17 cellular contexts compared by ENCODE assay signal in genomic region chr4:173145111-173145510, GRCh38. TPM values are rescaled to one million over a fixed set of nuclear protein-coding genes. Genes with fewer than 3 reads are reported as not detected.
DNase-seq lines count a peak whose midpoint lies in the region; ATAC-seq, FAIRE-seq and TF ChIP-seq lines count a peak whose summit lies in the region.
"Had no signal": no experiment of that assay in that cellular context is flagged by ENCODE, and none has a peak within 500 bp of the region (broad histone marks: within the 10 kb centered on the region; RNA-seq: fewer than 3 reads in every experiment).

No MANE protein-coding gene starts in this region.

- DNase-seq in H9 = no peak
- DNase-seq in SJCRH30 = peak; percentile 85 to 91
- DNase-seq in myocyte (ENCODE audit: low read depth) = peak; percentile 81
- DNase-seq in trophoblast cell = peak in 1 of 2 donors; percentile 16
- DNase-seq in D721Med (ENCODE audit: insufficient read length, low spot score) = no peak
- no peak for DNase-seq in ACHN
- DNase-seq: BE2C; C1 segment of cervical spinal cord; CD4-positive, CD25-positive, alpha-beta regulatory T cell; CD8-positive, alpha-beta memory T cell; COR-L47; GM23248; HFFc6 had no signal

- H3K4me2 ChIP-seq in H9 (ENCODE audit: insufficient read depth, insufficient read length, low read length) (no peak overlapping the region), trophoblast cell (ENCODE audit: low read length) (no peak overlapping the region)

- in situ Hi-C loops in ACHN (cut with HindIII; ENCODE audit: low pct_ligation_motif_present, low pct_unique_long_range_greater_than_20kb, low sequenced_read_pairs) = no loop called here

- H4K91ac ChIP-seq in H9 (ENCODE audit: insufficient read length, low read depth, low read length) = no peak overlapping the region
- no peak overlapping the region for H4K91ac ChIP-seq in trophoblast cell (ENCODE audit: low read depth, low read length)

- no peaks in the 10 kb centered on the region; a peak in 1 of 7 replicates for H3K36me3 Mint-ChIP-seq in H9 (ENCODE audit: insufficient read depth in 1 of 3, low read depth in 3 of 3)
- H3K36me3 Mint-ChIP-seq: CD8-positive, alpha-beta memory T cell had no signal

- H3K18ac ChIP-seq in H9 (ENCODE audit: insufficient read length, low read depth, low read length) = no peak overlapping the region
- H3K18ac ChIP-seq in trophoblast cell (ENCODE audit: low read length) = no peak overlapping the region

- H3K23ac ChIP-seq in H9 (ENCODE audit: insufficient read length, low read depth, low read length) (no peak overlapping the region), trophoblast cell (ENCODE audit: low read length) (no peak overlapping the region)

- no peak overlapping the region for H3T11ph ChIP-seq in H9 (ENCODE audit: low read length)

- H3K27me3 ChIP-seq in H9 (ENCODE audit: insufficient read depth, low read length) = no peaks in the 10 kb centered on the region
- H3K27me3 ChIP-seq in SJCRH30 = no peaks in the 10 kb centered on the region
- no peaks in the 10 kb centered on the region for H3K27me3 ChIP-seq in trophoblast cell (ENCODE audit: insufficient read depth, low read length)
- H3K27me3 ChIP-seq: BE2C had no signal

- no CpG with 5 or more reads among the region's 3 CpGs for WGBS in H9 (ENCODE audit: extremely low coverage, insufficient read length, low lambda C conversion rate)
- no CpG with 5 or more reads among the region's 3 CpGs for WGBS in trophoblast cell (ENCODE audit: extremely low coverage, insufficient coverage, insufficient read length)

- no peak for ATAC-seq in HG02588 (IDR thresholded peaks at IDR 0.05; ENCODE audit: unreplicated experiment)
- ATAC-seq: HCT116, HepG2 had no signal

- no peak overlapping the region; the same call in 1 of the 2 replicates for H2BK15ac ChIP-seq in H9 (ENCODE audit: low read depth, low read length)

- H3K56ac ChIP-seq in H9 (ENCODE audit: insufficient read length, low read depth, low read length) = no peak overlapping the region

- no peak overlapping the region for H4K5ac ChIP-seq in H9 (ENCODE audit: insufficient read length, low read depth, low read length)

- H3K27me3 Mint-ChIP-seq in H9 (ENCODE audit: low read depth) = no peaks in the 10 kb centered on the region

- no peak for TF ChIP-seq CTCF in H9 (conservative IDR thresholded peaks at IDR 0.05)
- no peak for TF ChIP-seq CTCF in D721Med (IDR thresholded peaks at IDR 0.05; ENCODE audit: insufficient read depth, missing control alignments)

- no peak overlapping the region for H3K9ac ChIP-seq in H9 (ENCODE audit: extremely low read depth, insufficient read length, low read length)
- peak overlapping the region; percentile 33 for H3K9ac ChIP-seq in trophoblast cell (ENCODE audit: low read length)
- H3K9ac ChIP-seq: GM23248 had no signal

- no peaks in the 10 kb centered on the region for H4K20me1 ChIP-seq in H9 (ENCODE audit: control insufficient read depth, insufficient read depth, insufficient read length)

- H2BK120ac ChIP-seq in H9 (ENCODE audit: low read depth, low read length, poor library complexity, severe bottlenecking) (no peak overlapping the region), trophoblast cell (ENCODE audit: insufficient read depth, low read length, poor library complexity) (no peak overlapping the region)

- H3K9me3 Mint-ChIP-seq in H9 = no peaks in the 10 kb centered on the region
- H3K9me3 Mint-ChIP-seq: CD4-positive, CD25-positive, alpha-beta regulatory T cell; CD8-positive, alpha-beta memory T cell; HFFc6 had no signal

- no peak overlapping the region for H3K4me3 Mint-ChIP-seq in H9
- H3K4me3 Mint-ChIP-seq: CD4-positive, CD25-positive, alpha-beta regulatory T cell; CD8-positive, alpha-beta memory T cell; HFFc6 had no signal

- no peak overlapping the region for H4K8ac ChIP-seq in H9 (replicated peaks; ENCODE audit: insufficient read length, low read depth, low read length)
- H4K8ac ChIP-seq in trophoblast cell (ENCODE audit: low read depth, low read length) = no peak overlapping the region

- H2BK12ac ChIP-seq in H9 (ENCODE audit: insufficient read length, low read depth, low read length) (no peak overlapping the region), trophoblast cell (ENCODE audit: low read length) (no peak overlapping the region)

- H2BK20ac ChIP-seq in H9 (ENCODE audit: low read depth, low read length, poor library complexity, severe bottlenecking) = no peak overlapping the region

- H3K4ac ChIP-seq in H9 (ENCODE audit: low read depth, low read length) = no peak overlapping the region
- H3K4ac ChIP-seq in trophoblast cell (ENCODE audit: low read depth, low read length) = no peak overlapping the region

- no peak overlapping the region for H3K27ac ChIP-seq in H9 (ENCODE audit: insufficient read length, low read depth, low read length)
- H3K27ac ChIP-seq in SJCRH30 = peak overlapping the region; percentile 88
- H3K27ac ChIP-seq in trophoblast cell (ENCODE audit: low read depth, low read length) = no peak overlapping the region
- H3K27ac ChIP-seq: GM23248 had no signal

- H3K4me1 ChIP-seq in H9 (ENCODE audit: insufficient read depth, low read length) (no peaks in the 10 kb centered on the region; the same call in 1 of the 2 replicates), SJCRH30 (peaks cover 17% of the 10 kb centered on the region), trophoblast cell (ENCODE audit: control insufficient read depth in 1 of 2, insufficient read depth in 2 of 2, low read length in 2 of 2) (peaks cover 0 to 3% of the 10 kb centered on the region in 2 experiments)
- H3K4me1 ChIP-seq: BE2C had no signal

- no peak overlapping the region; a peak in 1 of 7 replicates for H3K27ac Mint-ChIP-seq in H9
- H3K27ac Mint-ChIP-seq: CD4-positive, CD25-positive, alpha-beta regulatory T cell; CD8-positive, alpha-beta memory T cell; HFFc6 had no signal

- H2AFZ ChIP-seq in H9 (ENCODE audit: low read length) = no peak overlapping the region
- H2AFZ ChIP-seq in trophoblast cell (ENCODE audit: insufficient read depth, low read length, poor library complexity) = no peak overlapping the region
- H2AFZ ChIP-seq: GM23248 had no signal

- peaks cover 3 to 4% of the 10 kb centered on the region in 2 experiments for H3K4me1 Mint-ChIP-seq in H9
- H3K4me1 Mint-ChIP-seq: CD4-positive, CD25-positive, alpha-beta regulatory T cell; CD8-positive, alpha-beta memory T cell had no signal

- H2BK5ac ChIP-seq in H9 (ENCODE audit: insufficient read length, low read length) (peak overlapping the region; percentile 53), trophoblast cell (ENCODE audit: low read depth, low read length, poor library complexity) (no peak overlapping the region)

- H3K4me3 ChIP-seq in SJCRH30 (peak overlapping the region; percentile 32), trophoblast cell (ENCODE audit: low read depth, low read length) (no peak overlapping the region)
- H3K4me3 ChIP-seq: GM23248 had no signal

- H4K12ac ChIP-seq in trophoblast cell (ENCODE audit: low read depth, low read length) = no peak overlapping the region

- FAIRE-seq in D721Med (lab: Jason Lieb, UNC) = no peak
- FAIRE-seq: H54, HepG2 had no signal

- no peaks in the 10 kb centered on the region for H3K23me2 ChIP-seq in H9 (ENCODE audit: insufficient read length, low read depth, low read length, poor library complexity, severe bottlenecking)

- no peak overlapping the region for H3K14ac ChIP-seq in H9 (ENCODE audit: insufficient read depth, low read length)
- H3K14ac ChIP-seq in trophoblast cell (ENCODE audit: low read length) = no peak overlapping the region

- H3K79me1 ChIP-seq in H9 (ENCODE audit: insufficient read depth, low read depth, low read length, poor library complexity, severe bottlenecking) (no peaks in the 10 kb centered on the region), trophoblast cell (ENCODE audit: low read length) (no peaks in the 10 kb centered on the region)

- H3K9me3 ChIP-seq in H9 (ENCODE audit: control insufficient read depth, low read depth, low read length) (no peaks in the 10 kb centered on the region), SJCRH30 (replicated peaks) (no peaks in the 10 kb centered on the region), trophoblast cell (ENCODE audit: insufficient read depth, low read depth, low read length) (no peaks in the 10 kb centered on the region)
- H3K9me3 ChIP-seq: BE2C had no signal

- H3K36me3 ChIP-seq in SJCRH30 = no peaks in the 10 kb centered on the region
- no peaks in the 10 kb centered on the region for H3K36me3 ChIP-seq in trophoblast cell (ENCODE audit: control insufficient read depth in 1 of 2, insufficient read depth in 2 of 2, low read length in 2 of 2)
- H3K36me3 ChIP-seq: BE2C had no signal

- no peaks in the 10 kb centered on the region for H3K79me2 ChIP-seq in H9 (ENCODE audit: insufficient read depth, low read length)
- H3K79me2 ChIP-seq in trophoblast cell (ENCODE audit: control insufficient read depth, insufficient read depth, low read length, poor library complexity) = no peaks in the 10 kb centered on the region

- H2AK5ac ChIP-seq in H9 (ENCODE audit: insufficient read length, low read length) = no peak overlapping the region
- H2AK5ac ChIP-seq in trophoblast cell (ENCODE audit: low read length) = no peak overlapping the region

RNA-seq across cellular contexts. Expression of gene GALNT7, which starts 23.5 kb away (rescaled TPM):
- 55.3 and 57.3 TPM in 2 replicates for total RNA-seq in H9 (2021)
- 42.9 and 48.4 TPM in 2 replicates for total RNA-seq in SJCRH30 (2014; rRNA removed; shearing (Covaris generic))
- total RNA-seq in myocyte = 71.6 and 84.1 TPM in 2 replicates
- 21.4 TPM for polyA plus RNA-seq in myocyte (2012)
- polyA plus RNA-seq in trophoblast cell (2013) = 21.4 and 21.7 TPM in 2 replicates

Comparison
In these comparisons a context has a peak if more than half of its experiments do, and no peak if none do; other contexts are left out.
1. DNase-seq: peak in SJCRH30 (2 of 2) and myocyte (single experiment); none in H9 (single experiment), D721Med (single experiment) and ACHN (single experiment).